In genomic region chr6:26358511-26358981, GRCh38 we compare ENCODE assay signal across 1 cellular context.
TF ChIP-seq lines count a peak whose summit lies in the region.

No MANE protein-coding gene starts in this region.

TF ChIP-seq in GM12878, 131 proteins besides CTCF, POLR2A, EP300 and RAD21 (continued from another document and continues in another):
- TF ChIP-seq ZZZ3 (IDR thresholded peaks at IDR 0.05; ENCODE audit: control insufficient read depth, insufficient read length, low read depth) (no peak), CHD1 (IDR thresholded peaks at IDR 0.05; ENCODE audit: low read depth, low read length) (no peak), NR2C2 (IDR thresholded peaks at IDR 0.05; ENCODE audit: borderline replicate concordance, control insufficient read depth, insufficient read length, low read depth) (no peak), FOS (IDR thresholded peaks at IDR 0.05; ENCODE audit: borderline replicate concordance, extremely low read depth, insufficient read length) (no peak), ZNF24 (IDR thresholded peaks at IDR 0.05) (no peak), STAT1 (conservative IDR thresholded peaks at IDR 0.05) (no peak), GABPA (IDR thresholded peaks at IDR 0.05; ENCODE audit: low read depth) (0 out of 2 replicates have a peak, but pooled peaks have one; percentile 33), ATF3 (IDR thresholded peaks at IDR 0.05; ENCODE audit: borderline replicate concordance, extremely low read depth, low read depth, low read length) (no peak), ZNF207 (IDR thresholded peaks at IDR 0.05; ENCODE audit: borderline replicate concordance) (no peak), SREBF1 (IDR thresholded peaks at IDR 0.05; ENCODE audit: low read length) (peak; percentile 50; the same call in 1 of the 2 replicates), BCL11A (IDR thresholded peaks at IDR 0.05; ENCODE audit: low read depth, low read length) (peak; percentile 83), HDGF (IDR thresholded peaks at IDR 0.05) (no peak), BMI1 (IDR thresholded peaks at IDR 0.05; ENCODE audit: borderline replicate concordance) (peak; percentile 36; the same call in 1 of the 2 replicates), FOXK2 (IDR thresholded peaks at IDR 0.05) (no peak), FOXM1 (IDR thresholded peaks at IDR 0.05; ENCODE audit: low read depth, low read length) (peak; percentile 76; the same call in 1 of the 2 replicates), CBX5 (IDR thresholded peaks at IDR 0.05; ENCODE audit: low read depth) (no peak), RBBP5 (conservative IDR thresholded peaks at IDR 0.05) (no peak), E4F1 (IDR thresholded peaks at IDR 0.05; ENCODE audit: borderline replicate concordance, partially characterized antibody) (no peak), ZBED1 (IDR thresholded peaks at IDR 0.05; ENCODE audit: borderline replicate concordance) (peak; percentile 37; the same call in 1 of the 2 replicates), PBX3 (IDR thresholded peaks at IDR 0.05; ENCODE audit: insufficient replicate concordance, low read depth, low read length) (no peak), NFYA (IDR thresholded peaks at IDR 0.05; ENCODE audit: borderline replicate concordance, low read depth, low read length) (no peak), MEF2A (IDR thresholded peaks at IDR 0.05; ENCODE audit: insufficient read depth, low read depth, low read length) (peak; percentile 93), HSF1 (IDR thresholded peaks at IDR 0.05; ENCODE audit: low read depth, low read length) (no peak), PAX5 (IDR thresholded peaks at IDR 0.05; ENCODE audit: borderline replicate concordance, low read depth, low read length) (no peak), HCFC1 (IDR thresholded peaks at IDR 0.05; ENCODE audit: low read length) (no peak), BHLHE40 (IDR thresholded peaks at IDR 0.05; ENCODE audit: borderline replicate concordance in 1 of 2, low read depth in 2 of 2, low read length in 1 of 2) (peak in 1 of 2 experiments; percentile 44; a peak in 1 of 4 replicates), BACH1 (IDR thresholded peaks at IDR 0.05; ENCODE audit: borderline replicate concordance) (no peak), ZBTB33 (IDR thresholded peaks at IDR 0.05) (0 out of 2 replicates have a peak, but pooled peaks have one; percentile 15), RB1 (IDR thresholded peaks at IDR 0.05; ENCODE audit: borderline replicate concordance) (no peak), MAX (IDR thresholded peaks at IDR 0.05; ENCODE audit: low read depth, low read length) (no peak), ZNF274 (IDR thresholded peaks at IDR 0.05; ENCODE audit: insufficient read depth, insufficient read length) (no peak), YY1 (IDR thresholded peaks at IDR 0.05; ENCODE audit: low read depth, low read length) (no peak), IRF4 (IDR thresholded peaks at IDR 0.05; ENCODE audit: low read depth, low read length) (0 out of 2 replicates have a peak, but pooled peaks have one; percentile 21), ETV6 (conservative IDR thresholded peaks at IDR 0.05 in 1 of 2, IDR thresholded peaks at IDR 0.05 in 1 of 2; ENCODE audit: borderline replicate concordance in 1 of 2, low read depth in 1 of 2) (no peak), PML (IDR thresholded peaks at IDR 0.05; ENCODE audit: low read length) (0 out of 2 replicates have a peak, but pooled peaks have one; percentile 32), NR2C1 (IDR thresholded peaks at IDR 0.05) (no peak), POLR2AphosphoS2 (IDR thresholded peaks at IDR 0.05; ENCODE audit: low read depth, low read length) (no peak), MYB (IDR thresholded peaks at IDR 0.05; ENCODE audit: borderline replicate concordance, low read depth, low read length) (no peak), TBL1XR1 (IDR thresholded peaks at IDR 0.05; ENCODE audit: low read depth, low read length) (peak; percentile 77; the same call in 1 of the 2 replicates), STAT3 (IDR thresholded peaks at IDR 0.05; ENCODE audit: low read depth, low read length) (no peak), RAD51 (IDR thresholded peaks at IDR 0.05) (no peak), IKZF1 (conservative IDR thresholded peaks at IDR 0.05) (peak; percentile 65; the same call in 1 of the 2 replicates)
- TF ChIP-seq, protein P1, sequence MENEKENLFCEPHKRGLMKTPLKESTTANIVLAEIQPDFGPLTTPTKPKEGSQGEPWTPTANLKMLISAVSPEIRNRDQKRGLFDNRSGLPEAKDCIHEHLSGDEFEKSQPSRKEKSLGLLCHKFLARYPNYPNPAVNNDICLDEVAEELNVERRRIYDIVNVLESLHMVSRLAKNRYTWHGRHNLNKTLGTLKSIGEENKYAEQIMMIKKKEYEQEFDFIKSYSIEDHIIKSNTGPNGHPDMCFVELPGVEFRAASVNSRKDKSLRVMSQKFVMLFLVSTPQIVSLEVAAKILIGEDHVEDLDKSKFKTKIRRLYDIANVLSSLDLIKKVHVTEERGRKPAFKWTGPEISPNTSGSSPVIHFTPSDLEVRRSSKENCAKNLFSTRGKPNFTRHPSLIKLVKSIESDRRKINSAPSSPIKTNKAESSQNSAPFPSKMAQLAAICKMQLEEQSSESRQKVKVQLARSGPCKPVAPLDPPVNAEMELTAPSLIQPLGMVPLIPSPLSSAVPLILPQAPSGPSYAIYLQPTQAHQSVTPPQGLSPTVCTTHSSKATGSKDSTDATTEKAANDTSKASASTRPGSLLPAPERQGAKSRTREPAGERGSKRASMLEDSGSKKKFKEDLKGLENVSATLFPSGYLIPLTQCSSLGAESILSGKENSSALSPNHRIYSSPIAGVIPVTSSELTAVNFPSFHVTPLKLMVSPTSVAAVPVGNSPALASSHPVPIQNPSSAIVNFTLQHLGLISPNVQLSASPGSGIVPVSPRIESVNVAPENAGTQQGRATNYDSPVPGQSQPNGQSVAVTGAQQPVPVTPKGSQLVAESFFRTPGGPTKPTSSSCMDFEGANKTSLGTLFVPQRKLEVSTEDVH (IDR thresholded peaks at IDR 0.05; ENCODE audit: low read depth, partially characterized antibody): no peak
- TF ChIP-seq, protein P2, sequence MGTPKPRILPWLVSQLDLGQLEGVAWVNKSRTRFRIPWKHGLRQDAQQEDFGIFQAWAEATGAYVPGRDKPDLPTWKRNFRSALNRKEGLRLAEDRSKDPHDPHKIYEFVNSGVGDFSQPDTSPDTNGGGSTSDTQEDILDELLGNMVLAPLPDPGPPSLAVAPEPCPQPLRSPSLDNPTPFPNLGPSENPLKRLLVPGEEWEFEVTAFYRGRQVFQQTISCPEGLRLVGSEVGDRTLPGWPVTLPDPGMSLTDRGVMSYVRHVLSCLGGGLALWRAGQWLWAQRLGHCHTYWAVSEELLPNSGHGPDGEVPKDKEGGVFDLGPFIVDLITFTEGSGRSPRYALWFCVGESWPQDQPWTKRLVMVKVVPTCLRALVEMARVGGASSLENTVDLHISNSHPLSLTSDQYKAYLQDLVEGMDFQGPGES (IDR thresholded peaks at IDR 0.05): no peak
- TF ChIP-seq, protein P3, sequence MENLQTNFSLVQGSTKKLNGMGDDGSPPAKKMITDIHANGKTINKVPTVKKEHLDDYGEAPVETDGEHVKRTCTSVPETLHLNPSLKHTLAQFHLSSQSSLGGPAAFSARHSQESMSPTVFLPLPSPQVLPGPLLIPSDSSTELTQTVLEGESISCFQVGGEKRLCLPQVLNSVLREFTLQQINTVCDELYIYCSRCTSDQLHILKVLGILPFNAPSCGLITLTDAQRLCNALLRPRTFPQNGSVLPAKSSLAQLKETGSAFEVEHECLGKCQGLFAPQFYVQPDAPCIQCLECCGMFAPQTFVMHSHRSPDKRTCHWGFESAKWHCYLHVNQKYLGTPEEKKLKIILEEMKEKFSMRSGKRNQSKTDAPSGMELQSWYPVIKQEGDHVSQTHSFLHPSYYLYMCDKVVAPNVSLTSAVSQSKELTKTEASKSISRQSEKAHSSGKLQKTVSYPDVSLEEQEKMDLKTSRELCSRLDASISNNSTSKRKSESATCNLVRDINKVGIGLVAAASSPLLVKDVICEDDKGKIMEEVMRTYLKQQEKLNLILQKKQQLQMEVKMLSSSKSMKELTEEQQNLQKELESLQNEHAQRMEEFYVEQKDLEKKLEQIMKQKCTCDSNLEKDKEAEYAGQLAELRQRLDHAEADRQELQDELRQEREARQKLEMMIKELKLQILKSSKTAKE (IDR thresholded peaks at IDR 0.05; ENCODE audit: low read depth, poor library complexity, severe bottlenecking): no peak
- TF ChIP-seq, protein P4, sequence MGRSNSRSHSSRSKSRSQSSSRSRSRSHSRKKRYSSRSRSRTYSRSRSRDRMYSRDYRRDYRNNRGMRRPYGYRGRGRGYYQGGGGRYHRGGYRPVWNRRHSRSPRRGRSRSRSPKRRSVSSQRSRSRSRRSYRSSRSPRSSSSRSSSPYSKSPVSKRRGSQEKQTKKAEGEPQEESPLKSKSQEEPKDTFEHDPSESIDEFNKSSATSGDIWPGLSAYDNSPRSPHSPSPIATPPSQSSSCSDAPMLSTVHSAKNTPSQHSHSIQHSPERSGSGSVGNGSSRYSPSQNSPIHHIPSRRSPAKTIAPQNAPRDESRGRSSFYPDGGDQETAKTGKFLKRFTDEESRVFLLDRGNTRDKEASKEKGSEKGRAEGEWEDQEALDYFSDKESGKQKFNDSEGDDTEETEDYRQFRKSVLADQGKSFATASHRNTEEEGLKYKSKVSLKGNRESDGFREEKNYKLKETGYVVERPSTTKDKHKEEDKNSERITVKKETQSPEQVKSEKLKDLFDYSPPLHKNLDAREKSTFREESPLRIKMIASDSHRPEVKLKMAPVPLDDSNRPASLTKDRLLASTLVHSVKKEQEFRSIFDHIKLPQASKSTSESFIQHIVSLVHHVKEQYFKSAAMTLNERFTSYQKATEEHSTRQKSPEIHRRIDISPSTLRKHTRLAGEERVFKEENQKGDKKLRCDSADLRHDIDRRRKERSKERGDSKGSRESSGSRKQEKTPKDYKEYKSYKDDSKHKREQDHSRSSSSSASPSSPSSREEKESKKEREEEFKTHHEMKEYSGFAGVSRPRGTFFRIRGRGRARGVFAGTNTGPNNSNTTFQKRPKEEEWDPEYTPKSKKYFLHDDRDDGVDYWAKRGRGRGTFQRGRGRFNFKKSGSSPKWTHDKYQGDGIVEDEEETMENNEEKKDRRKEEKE (IDR thresholded peaks at IDR 0.05): no peak
- TF ChIP-seq, protein P5, sequence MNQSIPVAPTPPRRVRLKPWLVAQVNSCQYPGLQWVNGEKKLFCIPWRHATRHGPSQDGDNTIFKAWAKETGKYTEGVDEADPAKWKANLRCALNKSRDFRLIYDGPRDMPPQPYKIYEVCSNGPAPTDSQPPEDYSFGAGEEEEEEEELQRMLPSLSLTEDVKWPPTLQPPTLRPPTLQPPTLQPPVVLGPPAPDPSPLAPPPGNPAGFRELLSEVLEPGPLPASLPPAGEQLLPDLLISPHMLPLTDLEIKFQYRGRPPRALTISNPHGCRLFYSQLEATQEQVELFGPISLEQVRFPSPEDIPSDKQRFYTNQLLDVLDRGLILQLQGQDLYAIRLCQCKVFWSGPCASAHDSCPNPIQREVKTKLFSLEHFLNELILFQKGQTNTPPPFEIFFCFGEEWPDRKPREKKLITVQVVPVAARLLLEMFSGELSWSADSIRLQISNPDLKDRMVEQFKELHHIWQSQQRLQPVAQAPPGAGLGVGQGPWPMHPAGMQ (IDR thresholded peaks at IDR 0.05; ENCODE audit: borderline replicate concordance): no peak
